ENCODE assay signal across 29 cellular contexts in genomic region chr13:79830945-79831344, GRCh38.
"Had no signal": no experiment of that assay in that cellular context is flagged by ENCODE, and none has a peak within 500 bp of the region (broad histone marks: within the 10 kb centered on the region; RNA-seq: fewer than 3 reads in every experiment).

No MANE protein-coding gene starts in this region.

- H3K4me3 ChIP-seq: heart left ventricle, left ventricle myocardium inferior, mucosa of descending colon, ovary, skin epidermis, spleen, suprapubic skin, thoracic aorta, tibial artery, upper lobe of right lung, uterus had no signal

- H3K9me3 Mint-ChIP-seq: memory B cell; natural killer cell treated with Interleukin-12 subunit alpha and Interleukin-12 subunit beta and Interleukin-15 and Interleukin-18, amount 100 ng/mL, for 72 hours had no signal

- FAIRE-seq: islet of Langerhans, kidney had no signal

- H3K4me1 ChIP-seq: spleen, suprapubic skin, tibial artery, upper lobe of right lung, uterus had no signal

- H3K36me3 Mint-ChIP-seq: immature natural killer cell; memory B cell; naive thymus-derived CD4-positive, alpha-beta T cell; natural killer cell treated with Interleukin-12 subunit alpha and Interleukin-12 subunit beta and Interleukin-15 and Interleukin-18, amount 100 ng/mL, for 72 hours; stimulated activated effector memory CD8-positive, alpha-beta T cell treated with anti-CD3 and anti-CD28 coated beads, Interleukin-12 subunit alpha, Interleukin-12 subunit beta, amount 100 ng/mL, for 72 hours had no signal

- H3K27ac ChIP-seq: heart left ventricle, left ventricle myocardium inferior, ovary, skin epidermis, spleen, suprapubic skin, thoracic aorta, tibial artery, upper lobe of right lung, uterus had no signal

- H3K36me3 ChIP-seq: heart left ventricle, left ventricle myocardium inferior, ovary, spleen, suprapubic skin, thoracic aorta, tibial artery, upper lobe of right lung, uterus had no signal

- H3K4me1 Mint-ChIP-seq: immature natural killer cell; memory B cell; naive thymus-derived CD4-positive, alpha-beta T cell; stimulated activated effector memory CD8-positive, alpha-beta T cell treated with anti-CD3 and anti-CD28 coated beads, Interleukin-12 subunit alpha, Interleukin-12 subunit beta, amount 100 ng/mL, for 72 hours had no signal

- DNase-seq: heart left ventricle; hypothalamus; immature natural killer cell; kidney; left colon; left ventricle myocardium inferior; midbrain; mucosa of descending colon; naive thymus-derived CD4-positive, alpha-beta T cell; ovary; retina; right cardiac atrium; spleen; stimulated activated CD4-positive, alpha-beta T cell treated with anti-CD3 and anti-CD28 coated beads, Interleukin-4, amount 100 ng/mL, for 24 hours; stimulated activated naive CD4-positive, alpha-beta T cell; tibial artery; trophoblast cell; upper lobe of right lung; uterus had no signal

- H3K4me3 Mint-ChIP-seq: immature natural killer cell; memory B cell; naive thymus-derived CD4-positive, alpha-beta T cell; natural killer cell treated with Interleukin-12 subunit alpha and Interleukin-12 subunit beta and Interleukin-15 and Interleukin-18, amount 100 ng/mL, for 72 hours; stimulated activated effector memory CD8-positive, alpha-beta T cell treated with anti-CD3 and anti-CD28 coated beads, Interleukin-12 subunit alpha, Interleukin-12 subunit beta, amount 100 ng/mL, for 72 hours; stimulated activated naive CD8-positive, alpha-beta T cell treated with anti-CD3 and anti-CD28 coated beads, Interleukin-15, Interleukin-2, amounts not matched to agents 100 ng/mL and 50 ng/mL, for 24 hours had no signal

- H3K27ac Mint-ChIP-seq: immature natural killer cell; memory B cell; naive thymus-derived CD4-positive, alpha-beta T cell; natural killer cell treated with Interleukin-12 subunit alpha and Interleukin-12 subunit beta and Interleukin-15 and Interleukin-18, amount 100 ng/mL, for 72 hours; progenitor cell of endocrine pancreas; stimulated activated effector memory CD8-positive, alpha-beta T cell treated with anti-CD3 and anti-CD28 coated beads, Interleukin-12 subunit alpha, Interleukin-12 subunit beta, amount 100 ng/mL, for 72 hours; stimulated activated naive CD8-positive, alpha-beta T cell treated with anti-CD3 and anti-CD28 coated beads, Interleukin-15, Interleukin-2, amounts not matched to agents 100 ng/mL and 50 ng/mL, for 24 hours had no signal

- ATAC-seq: heart left ventricle; left colon; mucosa of descending colon; naive thymus-derived CD4-positive, alpha-beta T cell; right cardiac atrium; sciatic nerve; upper lobe of right lung had no signal

- H3K27me3 Mint-ChIP-seq: memory B cell; naive thymus-derived CD4-positive, alpha-beta T cell; natural killer cell treated with Interleukin-12 subunit alpha and Interleukin-12 subunit beta and Interleukin-15 and Interleukin-18, amount 100 ng/mL, for 72 hours; progenitor cell of endocrine pancreas; stimulated activated naive CD8-positive, alpha-beta T cell treated with anti-CD3 and anti-CD28 coated beads, Interleukin-15, Interleukin-2, amounts not matched to agents 100 ng/mL and 50 ng/mL, for 24 hours had no signal

- H3K27me3 ChIP-seq: heart left ventricle, ovary, spleen, suprapubic skin, tibial artery, upper lobe of right lung, uterus had no signal

- H3K9me3 ChIP-seq: left ventricle myocardium inferior, mucosa of descending colon, ovary, spleen, suprapubic skin, thoracic aorta, tibial artery, upper lobe of right lung, uterus had no signal
